ENCODE assay signal across 8 cellular contexts in genomic region chr16:5117300-5118087, GRCh38. TPM values are rescaled to one million over a fixed set of nuclear protein-coding genes. Genes with fewer than 3 reads are reported as not detected.
DNase-seq lines count a peak whose midpoint lies in the region; TF ChIP-seq lines count a peak whose summit lies in the region.
"Not testable (repeated sequence)": the region's sequence is repeated elsewhere in the genome, so short reads cannot be mapped to it uniquely, and the experiment has no call there.

No MANE protein-coding gene starts in this region.

- H3K4me2 ChIP-seq in BLaER1 (peak overlapping the region; percentile 50), SK-N-SH (peak overlapping the region; percentile 37; the same call in 1 of the 2 replicates)

- H3K4me1 Mint-ChIP-seq in activated T-cell treated with anti-CD3 and anti-CD28 coated beads, Interleukin-2, amount 50 U/mL, for 24 hours (ENCODE audit: low read depth) = peaks cover 13% of the 10 kb centered on the region

- TF ChIP-seq CTCF in SK-N-SH (IDR thresholded peaks at IDR 0.05) = not testable (repeated sequence)

- peak overlapping the region; percentile 29 for H3K4me3 Mint-ChIP-seq in activated T-cell treated with anti-CD3 and anti-CD28 coated beads, Interleukin-2, amount 50 U/mL, for 24 hours

- H3K9me3 Mint-ChIP-seq in activated T-cell treated with anti-CD3 and anti-CD28 coated beads, Interleukin-2, amount 50 U/mL, for 24 hours = not testable (repeated sequence)

- H3K27ac Mint-ChIP-seq in activated T-cell treated with anti-CD3 and anti-CD28 coated beads, Interleukin-2, amount 50 U/mL, for 24 hours = not testable (repeated sequence)

- H4K20me1 ChIP-seq in BLaER1 = peaks cover 11% of the 10 kb centered on the region
- not testable (repeated sequence) for H4K20me1 ChIP-seq in SK-N-SH (ENCODE audit: insufficient read depth)

- peak in 1 of 2 experiments; percentile 59; a peak in 1 of 4 replicates for TF ChIP-seq EP300 in SK-N-SH (IDR thresholded peaks at IDR 0.05; ENCODE audit: borderline replicate concordance in 1 of 2, low read depth in 1 of 2, low read length in 1 of 2)

- CTCF ChIA-PET in SK-N-SH (lab: Yijun Ruan, JAX) = not testable (repeated sequence)

- not testable (repeated sequence) for H3K4me3 ChIP-seq in BLaER1
- H3K4me3 ChIP-seq in SK-N-SH (ENCODE audit: low read depth in 2 of 2, low read length in 1 of 2) = peak overlapping the region in 1 of 2 experiments; percentile 27; a peak in 1 of 4 replicates

- not testable (repeated sequence) for H3K9ac ChIP-seq in BLaER1, SK-N-SH

- 3% methylated on average over 17 of the region's 20 CpGs for WGBS in SK-N-SH (ENCODE audit: low lambda C conversion rate)

- not testable (repeated sequence) for H3K79me2 ChIP-seq in SK-N-SH (ENCODE audit: insufficient read depth)

- POLR2A ChIA-PET in SK-N-SH (lab: Yijun Ruan, JAX) = interaction anchor here (0.8 kb wide), 1 partner anchor 19 kb away, joined by 3 read pairs; no protein-coding TSS in a partner anchor

- peak; percentile 2 for DNase-seq in HK-2 (ENCODE audit: unreplicated experiment)
- peak; percentile 78 for DNase-seq in NCI-H2107 (lab: John Stamatoyannopoulos, UW)
- DNase-seq in SK-N-SH = peak; percentile 78
- DNase-seq in activated T-cell treated with anti-CD3 and anti-CD28 coated beads, Interleukin-2, amount 50 U/mL, for 24 hours = peak; percentile 42
- peak; percentile 48 for DNase-seq in dermis blood vessel endothelial cell
- peak; percentile 32 for DNase-seq in left kidney (ENCODE audit: low read depth, low spot score)
- DNase-seq in stimulated activated CD8-positive, alpha-beta memory T cell treated with anti-CD3 and anti-CD28 coated beads, Interleukin-15, amount 100 ng/mL, for 48 hours (ENCODE audit: low read depth in 2 of 2) = peak; percentile 11 to 25

- peaks cover 21% of the 10 kb centered on the region for H3K27me3 ChIP-seq in BLaER1
- not testable (repeated sequence) for H3K27me3 ChIP-seq in SK-N-SH (ENCODE audit: insufficient read depth)

- not testable (repeated sequence) for H3K9me2 ChIP-seq in SK-N-SH

- H3K9me3 ChIP-seq in BLaER1, SK-N-SH: not testable (repeated sequence)

- H3K27me3 Mint-ChIP-seq in activated T-cell treated with anti-CD3 and anti-CD28 coated beads, Interleukin-2, amount 50 U/mL, for 24 hours = peaks cover 37% of the 10 kb centered on the region

- peaks cover 13% of the 10 kb centered on the region for H3K4me1 ChIP-seq in BLaER1
- not testable (repeated sequence) for H3K4me1 ChIP-seq in SK-N-SH (ENCODE audit: control insufficient read depth in 1 of 2, insufficient read depth in 2 of 2, low read depth in 1 of 2, low read length in 1 of 2)

- TF ChIP-seq RAD21 in SK-N-SH (IDR thresholded peaks at IDR 0.05; ENCODE audit: low read length) = not testable (repeated sequence)

- not testable (repeated sequence) for H3K27ac ChIP-seq in BLaER1
- peak overlapping the region in 1 of 2 experiments; percentile 83; a peak in 2 of 4 replicates for H3K27ac ChIP-seq in SK-N-SH (ENCODE audit: low read depth in 2 of 2, low read length in 1 of 2)

- H3F3A ChIP-seq in SK-N-SH (replicated peaks; ENCODE audit: insufficient read depth) = not testable (repeated sequence)

- not testable (repeated sequence) for H2AFZ ChIP-seq in SK-N-SH (ENCODE audit: low read depth)

- H3K36me3 ChIP-seq in BLaER1; SK-N-SH (replicated peaks in 1 of 2; ENCODE audit: control insufficient read depth in 1 of 2, insufficient read depth in 2 of 2, low read length in 1 of 2): not testable (repeated sequence)

- not testable (repeated sequence) for H3K36me3 Mint-ChIP-seq in activated T-cell treated with anti-CD3 and anti-CD28 coated beads, Interleukin-2, amount 50 U/mL, for 24 hours (ENCODE audit: low read depth)

TF ChIP-seq in SK-N-SH, 30 proteins besides CTCF, POLR2A, EP300 and RAD21:
- TF ChIP-seq NFIC (IDR thresholded peaks at IDR 0.05; ENCODE audit: borderline replicate concordance) = peak; percentile 49
- TF ChIP-seq GATA2 (CRISPR knock-in tag; IDR thresholded peaks at IDR 0.05) = peak; percentile 41
- TF ChIP-seq TCF12 (IDR thresholded peaks at IDR 0.05) = 0 out of 2 replicates have a peak, but pooled peaks have one; percentile 9
- peak; percentile 46; the same call in 1 of the 2 replicates for TF ChIP-seq MXI1 (IDR thresholded peaks at IDR 0.05; ENCODE audit: low read depth, low read length)
- TF ChIP-seq RCOR1 (IDR thresholded peaks at IDR 0.05; ENCODE audit: low read length) = 0 out of 2 replicates have a peak, but pooled peaks have one; percentile 16
- TF ChIP-seq FOXJ3 (CRISPR knock-in tag; IDR thresholded peaks at IDR 0.05) = peak; percentile 69; the same call in 1 of the 2 replicates

RNA-seq across cellular contexts. Expression of gene EEF2KMT, which starts 19.9 kb away (rescaled TPM):
- 12.5 and 12.9 TPM in 2 replicates for polyA plus RNA-seq in SK-N-SH (2012; rRNA removed)
- 5.7 and 8.3 TPM in 2 replicates for polyA plus RNA-seq in SK-N-SH (2012; cell fraction: cytosol; rRNA removed)
- polyA plus RNA-seq in SK-N-SH (2012; cell fraction: nucleus; rRNA removed) = 18.1 and 19.8 TPM in 2 replicates
- total RNA-seq in dermis blood vessel endothelial cell = 10.4 and 13.3 TPM in 2 replicates

RNA-seq across cellular contexts. Expression of gene ALG1, which starts 45.9 kb away (rescaled TPM):
- polyA plus RNA-seq in SK-N-SH (2012; rRNA removed) = 27.0 and 32.2 TPM in 2 replicates
- polyA plus RNA-seq in SK-N-SH (2012; cell fraction: cytosol; rRNA removed) = 17.3 and 21.9 TPM in 2 replicates
- 24.4 and 24.7 TPM in 2 replicates for polyA plus RNA-seq in SK-N-SH (2012; cell fraction: nucleus; rRNA removed)
- 30.4 and 36.4 TPM in 2 replicates for total RNA-seq in dermis blood vessel endothelial cell

RNA-seq across cellular contexts. Expression of gene C16orf89, which starts 51.7 kb away (rescaled TPM):
- 0.18 TPM in 1 of 2 replicates, not detected in the other for polyA plus RNA-seq in SK-N-SH (2012; rRNA removed)
- polyA plus RNA-seq in SK-N-SH (2012; cell fraction: cytosol; rRNA removed) = 0.07 TPM in 1 of 2 replicates, not detected in the other
- 0.04 TPM in 1 of 2 replicates, not detected in the other for polyA plus RNA-seq in SK-N-SH (2012; cell fraction: nucleus; rRNA removed)
- total RNA-seq in dermis blood vessel endothelial cell = not detected in 2 replicates

Comparison
In these comparisons a context has a peak if more than half of its experiments do, and no peak if none do; other contexts are left out.
1. DNase-seq: peak in every context shown above with its lines; median percentile 78 in NCI-H2107; 78 in SK-N-SH; 48 in dermis blood vessel endothelial cell; 42 in activated T-cell treated with anti-CD3 and anti-CD28 coated beads, Interleukin-2, amount 50 U/mL, for 24 hours; 32 in left kidney; 18 in stimulated activated CD8-positive, alpha-beta memory T cell treated with anti-CD3 and anti-CD28 coated beads, Interleukin-15, amount 100 ng/mL, for 48 hours; 2 in HK-2.